In genomic region chr19:54209748-54210494, GRCh38 we compare ENCODE assay signal across 1 cellular context.
TF ChIP-seq lines count a peak whose summit lies in the region.

No MANE protein-coding gene starts in this region.

TF ChIP-seq in HepG2, 621 proteins besides CTCF, POLR2A, EP300 and RAD21 (continued from another document and continues in another):
- TF ChIP-seq ZNF263 (CRISPR knock-in tag; IDR thresholded peaks at IDR 0.05) (0 out of 2 replicates have a peak, but pooled peaks have one; percentile 31), ZUFSP (CRISPR knock-in tag; IDR thresholded peaks at IDR 0.05; ENCODE audit: borderline replicate concordance) (no peak), RBM22 (optimal IDR thresholded peaks at IDR 0.05; ENCODE audit: low read length) (no peak), GATAD1 (CRISPR knock-in tag; IDR thresholded peaks at IDR 0.05) (peak; percentile 46; the same call in 1 of the 2 replicates), MLX (CRISPR knock-in tag; IDR thresholded peaks at IDR 0.05) (peak; percentile 81), SALL1 (CRISPR knock-in tag; IDR thresholded peaks at IDR 0.05) (peak; percentile 66), MTA1 (CRISPR knock-in tag; IDR thresholded peaks at IDR 0.05; ENCODE audit: borderline replicate concordance) (0 out of 2 replicates have a peak, but pooled peaks have one; percentile 3), PATZ1 (CRISPR knock-in tag; IDR thresholded peaks at IDR 0.05) (peak; percentile 65; the same call in 1 of the 2 replicates), ZFP1 (CRISPR knock-in tag; IDR thresholded peaks at IDR 0.05) (peak; percentile 25; the same call in 1 of the 2 replicates), CREB1 (IDR thresholded peaks at IDR 0.05) (no peak), CREB1 (CRISPR knock-in tag; IDR thresholded peaks at IDR 0.05) (peak; percentile 43; the same call in 1 of the 2 replicates), ZNF207 (IDR thresholded peaks at IDR 0.05; ENCODE audit: borderline replicate concordance) (no peak), TFE3 (CRISPR knock-in tag; IDR thresholded peaks at IDR 0.05) (peak; percentile 67), RERE (CRISPR knock-in tag; IDR thresholded peaks at IDR 0.05; ENCODE audit: low read depth) (peak; percentile 72; the same call in 1 of the 2 replicates), MXI1 (IDR thresholded peaks at IDR 0.05; ENCODE audit: borderline replicate concordance, low read depth, low read length) (peak; percentile 75; the same call in 2 of the 3 replicates), ZNF609 (CRISPR knock-in tag; IDR thresholded peaks at IDR 0.05; ENCODE audit: borderline replicate concordance) (peak; percentile 87), ZNF780A (CRISPR knock-in tag; IDR thresholded peaks at IDR 0.05) (peak; percentile 55), NR2F2 (IDR thresholded peaks at IDR 0.05; ENCODE audit: borderline replicate concordance, low read depth) (peak; percentile 55; the same call in 1 of the 2 replicates), ARNTL (CRISPR knock-in tag; IDR thresholded peaks at IDR 0.05) (peak; percentile 57; the same call in 1 of the 2 replicates), HOXA3 (CRISPR knock-in tag; IDR thresholded peaks at IDR 0.05) (peak; percentile 77), REL (CRISPR knock-in tag; conservative IDR thresholded peaks at IDR 0.05) (0 out of 2 replicates have a peak, but pooled peaks have one; percentile 58), RARA (CRISPR knock-in tag; IDR thresholded peaks at IDR 0.05) (peak; percentile 90), ZXDC (CRISPR knock-in tag; IDR thresholded peaks at IDR 0.05) (no peak), TAF1 (CRISPR knock-in tag; IDR thresholded peaks at IDR 0.05) (no peak; the same call in 1 of the 2 replicates), XRCC5 (optimal IDR thresholded peaks at IDR 0.05; ENCODE audit: low read length) (peak; percentile 20), NFIC (IDR thresholded peaks at IDR 0.05; ENCODE audit: low read length) (peak; percentile 74; the same call in 1 of the 2 replicates), SNRNP70 (IDR thresholded peaks at IDR 0.05; ENCODE audit: low read depth, low read length) (no peak), THRA (CRISPR knock-in tag; IDR thresholded peaks at IDR 0.05; ENCODE audit: borderline replicate concordance) (peak; percentile 64; the same call in 1 of the 2 replicates), ZNF546 (CRISPR knock-in tag; conservative IDR thresholded peaks at IDR 0.05) (no peak), NFKB2 (CRISPR knock-in tag; IDR thresholded peaks at IDR 0.05; ENCODE audit: borderline replicate concordance) (no peak), TEAD3 (CRISPR knock-in tag; optimal IDR thresholded peaks at IDR 0.05; ENCODE audit: borderline replicate concordance) (peak; percentile 78), IRF2 (CRISPR knock-in tag; IDR thresholded peaks at IDR 0.05) (peak; percentile 67), FUBP1 (CRISPR knock-in tag; IDR thresholded peaks at IDR 0.05; ENCODE audit: borderline replicate concordance) (no peak)
